Comparison of ENCODE assay signal across 29 cellular contexts in genomic region chr10:16737420-16737819, GRCh38.
"Had no signal": no experiment of that assay in that cellular context is flagged by ENCODE, and none has a peak within 500 bp of the region (broad histone marks: within the 10 kb centered on the region; RNA-seq: fewer than 3 reads in every experiment).

No MANE protein-coding gene starts in this region.

- ATAC-seq: stimulated activated effector memory CD8-positive, alpha-beta T cell treated with anti-CD3 and anti-CD28 coated beads, Interleukin-12 subunit alpha, Interleukin-12 subunit beta, amount 100 ng/mL, for 72 hours; stimulated activated memory B cell treated with anti-CD40 and anti-IgM and Interleukin-4, amounts not matched to agents 10 μg/mL and 1 μg/mL and 100 μg/mL, for 72 hours; stimulated activated naive B cell treated with anti-CD40 and anti-IgM and Interleukin-4, amounts not matched to agents 10 μg/mL and 1 μg/mL and 100 μg/mL, for 72 hours; stimulated activated naive CD8-positive, alpha-beta T cell treated with anti-CD3 and anti-CD28 coated beads, Interleukin-15, amount 100 ng/mL, for 72 hours; stimulated activated naive CD8-positive, alpha-beta T cell treated with anti-CD3 and anti-CD28 coated beads, Interleukin-15, Interleukin-2, amounts not matched to agents 100 U/mL and 50 U/mL, for 24 hours; upper lobe of right lung had no signal

- H3K27me3 Mint-ChIP-seq: stimulated activated memory B cell treated with anti-CD40 and anti-IgM and Interleukin-4, amounts not matched to agents 10 μg/mL and 1 μg/mL and 100 μg/mL, for 72 hours; stimulated activated naive B cell treated with anti-CD40 and anti-IgM and Interleukin-4, amounts not matched to agents 10 μg/mL and 1 μg/mL and 100 μg/mL, for 72 hours; stimulated activated naive CD8-positive, alpha-beta T cell treated with anti-CD3 and anti-CD28 coated beads, Interleukin-15, amount 100 ng/mL, for 72 hours; stimulated activated naive CD8-positive, alpha-beta T cell treated with anti-CD3 and anti-CD28 coated beads, Interleukin-15, Interleukin-2, amounts not matched to agents 100 ng/mL and 50 ng/mL, for 24 hours; type B pancreatic cell had no signal

- H3K27me3 ChIP-seq: stomach, suprapubic skin, testis, thyroid gland, tibial artery, tibial nerve, transverse colon, upper lobe of left lung, upper lobe of right lung, uterus, vagina had no signal

- H3K4me3 Mint-ChIP-seq: stimulated activated effector memory CD8-positive, alpha-beta T cell treated with anti-CD3 and anti-CD28 coated beads, Interleukin-12 subunit alpha, Interleukin-12 subunit beta, amount 100 ng/mL, for 72 hours; stimulated activated memory B cell treated with anti-CD40 and anti-IgM and Interleukin-4, amounts not matched to agents 10 μg/mL and 1 μg/mL and 100 μg/mL, for 72 hours; stimulated activated naive B cell treated with anti-CD40 and anti-IgM and Interleukin-4, amounts not matched to agents 10 μg/mL and 1 μg/mL and 100 μg/mL, for 72 hours; stimulated activated naive CD8-positive, alpha-beta T cell treated with anti-CD3 and anti-CD28 coated beads, Interleukin-15, amount 100 ng/mL, for 72 hours; stimulated activated naive CD8-positive, alpha-beta T cell treated with anti-CD3 and anti-CD28 coated beads, Interleukin-15, Interleukin-2, amounts not matched to agents 100 ng/mL and 50 ng/mL, for 24 hours; type B pancreatic cell had no signal

- H3K9me3 ChIP-seq: suprapubic skin, testis, thyroid gland, upper lobe of right lung, uterus, vagina had no signal

- H3K27ac ChIP-seq: stomach, suprapubic skin, testis, thoracic aorta, thyroid gland, tibial artery, tibial nerve, transverse colon, upper lobe of left lung, upper lobe of right lung, uterus, vagina had no signal

- H3K4me3 ChIP-seq: stomach, suprapubic skin, testis, thoracic aorta, thyroid gland, tibial artery, tibial nerve, transverse colon, upper lobe of left lung, upper lobe of right lung, uterus, vagina had no signal

- H3K4me1 ChIP-seq: stomach, suprapubic skin, testis, thyroid gland, tibial artery, tibial nerve, transverse colon, upper lobe of left lung, upper lobe of right lung, uterus, vagina had no signal

- FAIRE-seq: urothelium cell line had no signal

- DNase-seq: stimulated activated CD4-positive, alpha-beta T cell treated with anti-CD3 and anti-CD28 coated beads, Interleukin-2, amount 100 ng/mL, for 48 hours; stimulated activated CD4-positive, alpha-beta T cell treated with anti-CD3 and anti-CD28 coated beads, Interleukin-4, amount 100 ng/mL, for 1 hour; stimulated activated CD4-positive, alpha-beta T cell treated with anti-CD3 and anti-CD28 coated beads, Interleukin-4, amount 100 ng/mL, for 24 hours; stimulated activated CD4-positive, alpha-beta T cell treated with anti-CD3 and anti-CD28 coated beads, Interleukin-4, amount 100 ng/mL, for 4 hours; stimulated activated CD8-positive, alpha-beta memory T cell treated with anti-CD3 and anti-CD28 coated beads, Interleukin-4, amount 100 ng/mL, for 48 hours; stimulated activated naive B cell treated with anti-CD40 and anti-IgM and Interleukin-4, amounts not matched to agents 10 μg/mL and 1 μg/mL and 100 μg/mL, for 72 hours; stimulated activated naive CD4-positive, alpha-beta T cell; stimulated activated naive CD4-positive, alpha-beta T cell treated with Interleukin-2 at 50 U/mL for 16 hours; stimulated activated naive CD8-positive, alpha-beta T cell treated with anti-CD3 and anti-CD28 coated beads, Interleukin-15, amount 100 ng/mL, for 72 hours; stimulated activated naive CD8-positive, alpha-beta T cell treated with anti-CD3 and anti-CD28 coated beads, Interleukin-15, Interleukin-2, amounts not matched to agents 100 U/mL and 50 U/mL, for 24 hours; stomach; substantia nigra; testis; thyroid gland; tibial artery; transverse colon; trophoblast cell; upper lobe of left lung; upper lobe of right lung; uterus had no signal

- H3K4me1 Mint-ChIP-seq: stimulated activated memory B cell treated with anti-CD40 and anti-IgM and Interleukin-4, amounts not matched to agents 10 μg/mL and 1 μg/mL and 100 μg/mL, for 72 hours had no signal

- H3K27ac Mint-ChIP-seq: stimulated activated effector memory CD8-positive, alpha-beta T cell treated with anti-CD3 and anti-CD28 coated beads, Interleukin-12 subunit alpha, Interleukin-12 subunit beta, amount 100 ng/mL, for 72 hours; stimulated activated memory B cell treated with anti-CD40 and anti-IgM and Interleukin-4, amounts not matched to agents 10 μg/mL and 1 μg/mL and 100 μg/mL, for 72 hours; stimulated activated naive B cell treated with anti-CD40 and anti-IgM and Interleukin-4, amounts not matched to agents 10 μg/mL and 1 μg/mL and 100 μg/mL, for 72 hours; stimulated activated naive CD8-positive, alpha-beta T cell treated with anti-CD3 and anti-CD28 coated beads, Interleukin-15, amount 100 ng/mL, for 72 hours; stimulated activated naive CD8-positive, alpha-beta T cell treated with anti-CD3 and anti-CD28 coated beads, Interleukin-15, Interleukin-2, amounts not matched to agents 100 ng/mL and 50 ng/mL, for 24 hours; type B pancreatic cell had no signal

- H3K36me3 ChIP-seq: thyroid gland, upper lobe of right lung, uterus had no signal
